Comparison of ENCODE assay signal across 8 cellular contexts in genomic region chr11:64251722-64251985, GRCh38. TPM values are rescaled to one million over a fixed set of nuclear protein-coding genes. Genes with fewer than 3 reads are reported as not detected.
A peak's percentile ranks its signal among the peaks of the same experiment; 100 is the strongest.
DNase-seq lines count a peak whose midpoint lies in the region; ATAC-seq, FAIRE-seq and TF ChIP-seq lines count a peak whose summit lies in the region.

No MANE protein-coding gene starts in this region.

- H2BK5ac ChIP-seq in H1 (ENCODE audit: low read depth, low read length) (no peak overlapping the region), neuronal stem cell (ENCODE audit: low read length) (no peak overlapping the region)

- H3K79me1 ChIP-seq in H1 (ENCODE audit: low read depth, low read length) = peaks cover 2% of the 10 kb centered on the region; the same call in 1 of the 2 replicates
- no peaks in the 10 kb centered on the region for H3K79me1 ChIP-seq in neuronal stem cell (ENCODE audit: low read depth, low read length)

- no peak for TF ChIP-seq POLR2A in H1 (IDR thresholded peaks at IDR 0.05; ENCODE audit: control extremely low read depth in 1 of 2, low read depth in 2 of 2, low read length in 2 of 2)

- peak overlapping the region; percentile 75 for H2AFZ ChIP-seq in Loucy (ENCODE audit: low read length)
- H2AFZ ChIP-seq in H1 (ENCODE audit: low read length) = no peak overlapping the region
- peak overlapping the region; percentile 97 for H2AFZ ChIP-seq in neuronal stem cell (ENCODE audit: low read length)

- H2BK12ac ChIP-seq in H1 (ENCODE audit: low read depth, low read length) = no peak overlapping the region
- no peak overlapping the region for H2BK12ac ChIP-seq in neuronal stem cell (ENCODE audit: low read length)

- H2BK15ac ChIP-seq in H1 (ENCODE audit: low read length) (no peak overlapping the region), neuronal stem cell (ENCODE audit: low read length) (no peak overlapping the region)

- no peak for TF ChIP-seq RAD21 in H1 (IDR thresholded peaks at IDR 0.05 in 1 of 2, conservative IDR thresholded peaks at IDR 0.05 in 1 of 2; ENCODE audit: low read depth in 2 of 2, low read length in 2 of 2)

- H4K91ac ChIP-seq in H1 (replicated peaks; ENCODE audit: insufficient read length, low read length) (no peak overlapping the region), neuronal stem cell (ENCODE audit: low read depth, low read length, poor library complexity) (no peak overlapping the region)

- POLR2A ChIA-PET in CD4-positive, alpha-beta T cell (lab: Charles Lee) = interaction anchor here (0.7 to 4.5 kb wide), 7 partner anchors 11 to 493 kb away, joined by 3 to 35 read pairs (median 6); partner anchors contain the start of genes FERMT3, FKBP2, NUDT22 and TRPT1
- POLR2A ChIA-PET in H1 (lab: Charles Lee; ENCODE audit: partially characterized antibody) = interaction anchor here (0.9 to 13.1 kb wide), 14 partner anchors 9 to 1410 kb away, joined by 3 to 352 read pairs (median 8); partner anchors contain the start of genes DNAJC4, ESRRA, FKBP2 and NUDT22

- no peaks in the 10 kb centered on the region for H3K9me3 ChIP-seq in CD4-positive, alpha-beta T cell (ENCODE audit: control insufficient read depth, low read length)
- no peaks in the 10 kb centered on the region for H3K9me3 ChIP-seq in Loucy (ENCODE audit: insufficient read depth, low read depth, low read length)
- no peaks in the 10 kb centered on the region for H3K9me3 ChIP-seq in H1 (ENCODE audit: insufficient read depth in 2 of 2, low read depth in 1 of 2, low read length in 1 of 2)
- no peaks in the 10 kb centered on the region for H3K9me3 ChIP-seq in neuronal stem cell (replicated peaks in 1 of 2; ENCODE audit: control insufficient read depth in 2 of 2, insufficient read depth in 1 of 2, low read depth in 1 of 2, low read length in 2 of 2)

- no peaks in the 10 kb centered on the region for H3K27me3 Mint-ChIP-seq in CD4-positive, alpha-beta T cell

- H3K27me3 ChIP-seq in CD4-positive, alpha-beta T cell (ENCODE audit: control insufficient read depth, insufficient read depth, low read length) = no peaks in the 10 kb centered on the region
- H3K27me3 ChIP-seq in Loucy (ENCODE audit: insufficient read depth, low read length, poor library complexity, severe bottlenecking) (no peaks in the 10 kb centered on the region), H1 (replicated peaks in 1 of 4; ENCODE audit: control insufficient read depth in 3 of 4, extremely low read depth in 1 of 4, insufficient read depth in 3 of 4, low read length in 3 of 4) (no peaks in the 10 kb centered on the region), neuronal stem cell (ENCODE audit: control insufficient read depth in 3 of 3, insufficient read depth in 3 of 3, low read depth in 1 of 3, low read length in 3 of 3) (no peaks in the 10 kb centered on the region)

- intact Hi-C loops in CD4-positive, alpha-beta T cell (cut with DNase I, micrococcal nuclease) = loop anchor here (1.0 to 10.0 kb wide), 6 partner anchors 18 to 403 kb away; partner anchors contain the start of genes ESRRA (in 1 of the 2) and STIP1 (in 1 of the 2)

- H3K4me3 Mint-ChIP-seq in CD4-positive, alpha-beta T cell = peak overlapping the region; percentile 92

- no peaks in the 10 kb centered on the region for H3K36me3 Mint-ChIP-seq in CD4-positive, alpha-beta T cell (ENCODE audit: low read depth)

- no peak for FAIRE-seq in H1 (lab: Jason Lieb, UNC)

- no peak overlapping the region for H3K23ac ChIP-seq in H1 (ENCODE audit: insufficient read length)
- H3K23ac ChIP-seq in neuronal stem cell (ENCODE audit: low read depth, low read length, poor library complexity) = no peak overlapping the region

- H2BK120ac ChIP-seq in H1 (replicated peaks; ENCODE audit: low read depth, low read length) (no peak overlapping the region), neuronal stem cell (ENCODE audit: low read depth, low read length) (no peak overlapping the region)

- H4K20me1 ChIP-seq in Loucy (ENCODE audit: insufficient read depth, low read length, poor library complexity, severe bottlenecking) (no peaks in the 10 kb centered on the region), H1 (replicated peaks in 1 of 2; ENCODE audit: control insufficient read depth in 1 of 2, insufficient read depth in 2 of 2, low read length in 2 of 2) (peaks cover 6 to 16% of the 10 kb centered on the region in 2 experiments)

- H2BK20ac ChIP-seq in H1 (ENCODE audit: low read length) = no peak overlapping the region

- no peak for DNase-seq in CD4-positive, alpha-beta T cell
- DNase-seq in H1 (ENCODE audit: low read depth in 1 of 2, low spot score in 2 of 2) (no peak), neuronal stem cell (ENCODE audit: low spot score) (no peak), H4 (ENCODE audit: low spot score) (no peak), midbrain (lab: John Stamatoyannopoulos, UW) (no peak)
- no peak for DNase-seq in stimulated activated naive CD4-positive, alpha-beta T cell treated with Interleukin-2 at 50 U/mL for 16 hours (lab: John Stamatoyannopoulos, UW)

- peaks cover 30% of the 10 kb centered on the region for H3K4me1 ChIP-seq in Loucy (ENCODE audit: insufficient read depth, low read length, poor library complexity, severe bottlenecking)
- H3K4me1 ChIP-seq in H1 (replicated peaks in 1 of 4; ENCODE audit: control insufficient read depth in 3 of 4, insufficient read depth in 4 of 4, low read length in 3 of 4) = peaks cover 0 to 40% (median 34%) of the 10 kb centered on the region in 4 experiments; a peak in 6 of 7 replicates
- H3K4me1 ChIP-seq in neuronal stem cell (ENCODE audit: control insufficient read depth in 2 of 2, insufficient read depth in 1 of 2, low read depth in 1 of 2, low read length in 2 of 2) = peaks cover 16 to 35% of the 10 kb centered on the region in 2 donors

- H3K4me3 ChIP-seq in Loucy (ENCODE audit: low read length, poor library complexity, severe bottlenecking) (peak overlapping the region; percentile 84), H1 (ENCODE audit: extremely low read depth in 1 of 4, insufficient read depth in 2 of 4, low read depth in 3 of 4, low read length in 4 of 4) (peak overlapping the region; percentile 73 to 86 (median 76)), neuronal stem cell (ENCODE audit: low read length in 2 of 2) (peak overlapping the region; percentile 70 to 89)

- no peaks in the 10 kb centered on the region for H3K9me3 Mint-ChIP-seq in CD4-positive, alpha-beta T cell

- H3K4ac ChIP-seq in H1 (replicated peaks; ENCODE audit: insufficient read length, low read depth, low read length) (no peak overlapping the region), neuronal stem cell (ENCODE audit: low read length) (no peak overlapping the region)

- H3K36me3 ChIP-seq in Loucy (ENCODE audit: insufficient read depth, low read length) = no peaks in the 10 kb centered on the region
- peaks cover 8 to 24% (median 17%) of the 10 kb centered on the region in 4 experiments for H3K36me3 ChIP-seq in H1 (ENCODE audit: control insufficient read depth in 2 of 4, insufficient read depth in 4 of 4, low read length in 3 of 4)
- peaks cover 6 to 27% of the 10 kb centered on the region in 2 donors for H3K36me3 ChIP-seq in neuronal stem cell (replicated peaks in 1 of 2; ENCODE audit: control insufficient read depth in 2 of 2, insufficient read depth in 2 of 2, low read length in 2 of 2)

- no peak overlapping the region for H3K27ac Mint-ChIP-seq in CD4-positive, alpha-beta T cell

- no peak overlapping the region for H4K5ac ChIP-seq in H1 (ENCODE audit: insufficient read length, low read depth, low read length)

- WGBS in H1 (ENCODE audit: extremely low coverage in 1 of 2, insufficient coverage in 1 of 2, insufficient read length in 1 of 2, insufficient replicate concordance in 2 of 2, low coverage in 1 of 2, low lambda C conversion rate in 2 of 2, missing lambda C conversion rate in 1 of 2), 2 experiments = 4% methylated on average over 18 of the region's 18 CpGs; no CpG with 5 or more reads in 1 of the 2 experiments
- no CpG with 5 or more reads among the region's 18 CpGs for WGBS in neuronal stem cell (ENCODE audit: extremely low coverage in 2 of 2, insufficient read length in 2 of 2, insufficient replicate concordance in 1 of 2), 2 donors

- no peak for TF ChIP-seq EP300 in H1 (IDR thresholded peaks at IDR 0.05; ENCODE audit: borderline replicate concordance in 1 of 2, low read depth in 2 of 2, low read length in 2 of 2)

- peaks cover 3% of the 10 kb centered on the region; the same call in 1 of the 2 replicates for H3F3A ChIP-seq in Loucy (ENCODE audit: low read depth)

- H3K23me2 ChIP-seq in H1 (ENCODE audit: low read depth, low read length) = peaks cover 13% of the 10 kb centered on the region

- peak overlapping the region; percentile 68 for H3K9ac ChIP-seq in Loucy (ENCODE audit: low read depth, low read length, poor library complexity, severe bottlenecking)
- peak overlapping the region; percentile 54 to 62 (median 60); a peak in 6 of 7 replicates for H3K9ac ChIP-seq in H1 (replicated peaks in 1 of 4; ENCODE audit: extremely low read depth in 1 of 4, low read depth in 3 of 4, low read length in 3 of 4)
- peak overlapping the region; percentile 84 for H3K9ac ChIP-seq in neuronal stem cell (ENCODE audit: low read depth, low read length, poor library complexity)

- H3K56ac ChIP-seq in H1 (replicated peaks; ENCODE audit: insufficient read length, low read depth, low read length) = peak overlapping the region; percentile 9

- peak; percentile 7 for ATAC-seq in CD4-positive, alpha-beta T cell (ENCODE audit: poor library complexity)
- no peak for ATAC-seq in HG03280 (IDR thresholded peaks at IDR 0.05; ENCODE audit: unreplicated experiment)

- peaks cover 25% of the 10 kb centered on the region for H3K4me1 Mint-ChIP-seq in CD4-positive, alpha-beta T cell (ENCODE audit: low read depth)

- H3K9me2 ChIP-seq in Loucy (replicated peaks; ENCODE audit: low read depth, low read length) = no peaks in the 10 kb centered on the region

- H3K79me2 ChIP-seq in Loucy (ENCODE audit: insufficient read depth, low read length) = peaks cover 5% of the 10 kb centered on the region; the same call in 1 of the 2 replicates
- H3K79me2 ChIP-seq in H1 (ENCODE audit: control insufficient read depth in 1 of 2, insufficient read depth in 2 of 2, low read length in 2 of 2) = peaks cover 0 to 23% of the 10 kb centered on the region in 2 experiments; a peak in 1 of 4 replicates

- H3K4me2 ChIP-seq in Loucy (ENCODE audit: low read depth, low read length, poor library complexity, severe bottlenecking) (peak overlapping the region; percentile 82), H1 (ENCODE audit: insufficient read depth in 1 of 2, low read depth in 2 of 2, low read length in 2 of 2) (peak overlapping the region; percentile 73 to 88), neuronal stem cell (ENCODE audit: insufficient read depth, low read length, poor library complexity, severe bottlenecking) (peak overlapping the region; percentile 95)

- no peak overlapping the region for H3K27ac ChIP-seq in CD4-positive, alpha-beta T cell (ENCODE audit: low read depth, low read length)
- 0 out of 2 replicates have a peak overlapping the region, but pooled peaks have one; percentile 22 for H3K27ac ChIP-seq in H1 (ENCODE audit: low read depth, low read length)
- no peak overlapping the region for H3K27ac ChIP-seq in neuronal stem cell (replicated peaks; ENCODE audit: low read length)

- CTCF ChIA-PET in CD4-positive, alpha-beta T cell (lab: Charles Lee) = interaction anchor here (0.9 to 4.7 kb wide), 14 partner anchors 9 to 66 kb away, joined by 3 to 56 read pairs (median 5); partner anchors contain the start of genes CATSPERZ, ESRRA, FERMT3 and FKBP2
- CTCF ChIA-PET in H1 (lab: Charles Lee; ENCODE audit: partially characterized antibody) = interaction anchor here (0.7 to 10.0 kb wide), 20 partner anchors 14 to 1659 kb away, joined by 3 to 102 read pairs (median 5); partner anchors contain the start of genes CATSPERZ, FERMT3, NUDT22 and TRPT1

- H3K14ac ChIP-seq in H1 (ENCODE audit: insufficient read length) = no peak overlapping the region
- H3K14ac ChIP-seq in neuronal stem cell (ENCODE audit: low read length) = no peak overlapping the region

- H4K8ac ChIP-seq in H1 (ENCODE audit: extremely low read depth, insufficient read depth, low read length) = no peak overlapping the region
- H4K8ac ChIP-seq in neuronal stem cell (ENCODE audit: low read depth, low read length) = no peak overlapping the region

- H3K18ac ChIP-seq in H1 (ENCODE audit: extremely low read depth, low read length) = peak overlapping the region; percentile 99; the same call in 1 of the 2 replicates
- peak overlapping the region; percentile 88 for H3K18ac ChIP-seq in neuronal stem cell (ENCODE audit: low read length)

- H2AK5ac ChIP-seq in H1 (ENCODE audit: low read depth, low read length) (no peak overlapping the region), neuronal stem cell (ENCODE audit: low read depth, low read length) (peak overlapping the region; percentile 91)

- no peak for TF ChIP-seq CTCF in CD4-positive, alpha-beta T cell (IDR thresholded peaks at IDR 0.05)
- no peak for TF ChIP-seq CTCF in Loucy (conservative IDR thresholded peaks at IDR 0.05; ENCODE audit: low read length)
- no peak for TF ChIP-seq CTCF in H1 (IDR thresholded peaks at IDR 0.05; ENCODE audit: control extremely low read depth in 1 of 3, insufficient read depth in 1 of 3, low read depth in 1 of 3, low read length in 3 of 3)

RNA-seq across cellular contexts. Expression of gene PLCB3, which starts 0.3 kb away (rescaled TPM):
- total RNA-seq in CD4-positive, alpha-beta T cell = 1 to 10 TPM; 2.5 to 2.7 TPM
- total RNA-seq in H1 (2021; fragmentation: NEBNext Ultra II Directional; extraction: Animal tissue kit (Norgen Biotek cat#: 25700)) = 104 TPM in 2 replicates
- polyA plus RNA-seq in H1 (2011; rRNA removed) = 47.2 and 70.6 TPM in 2 replicates
- 48.7 TPM for polyA plus RNA-seq in H1 (2011; cell fraction: cytosol; rRNA removed)
- 134 TPM for polyA plus RNA-seq in H1 (2011; cell fraction: nucleus; rRNA removed)
- polyA plus RNA-seq in H1 (2012, experiment 1 of 2) = 50.8 to 85.0 TPM (median 76.3 TPM) in 4 replicates
- polyA plus RNA-seq in H1 (2012, experiment 2 of 2) = 54.3 TPM
- 54.2 TPM for polyA plus RNA-seq in H1 (2013, experiment 1 of 2)
- 53.1 TPM for polyA plus RNA-seq in H1 (2013, experiment 2 of 2)
- polyA minus RNA-seq in H1 (2011; rRNA and poly(A)+ RNA removed) = 51.4 and 51.5 TPM in 2 replicates
- polyA minus RNA-seq in H1 (2011; cell fraction: cytosol; rRNA and poly(A)+ RNA removed) = 50.2 TPM
- polyA minus RNA-seq in H1 (2011; cell fraction: nucleus; rRNA and poly(A)+ RNA removed) = 42.7 TPM
- 17.0 TPM for polyA plus RNA-seq in neuronal stem cell (2013, experiment 1 of 2)
- 17.0 TPM for polyA plus RNA-seq in neuronal stem cell (2013, experiment 2 of 2)
- total RNA-seq in H4 (2014; rRNA removed; shearing (Covaris generic)) = 10.8 and 12.6 TPM in 2 replicates

RNA-seq across cellular contexts. Expression of gene PPP1R14B, which starts 4.9 kb away (rescaled TPM):
- 10 to 100 TPM; 17.1 to 21.0 TPM for total RNA-seq in CD4-positive, alpha-beta T cell
- 418 and 419 TPM in 2 replicates for total RNA-seq in H1 (2021; fragmentation: NEBNext Ultra II Directional; extraction: Animal tissue kit (Norgen Biotek cat#: 25700))
- 265 and 351 TPM in 2 replicates for polyA plus RNA-seq in H1 (2011; rRNA removed)
- polyA plus RNA-seq in H1 (2011; cell fraction: cytosol; rRNA removed) = 355 TPM
- 372 TPM for polyA plus RNA-seq in H1 (2011; cell fraction: nucleus; rRNA removed)
- 364 to 529 TPM (median 400 TPM) in 4 replicates for polyA plus RNA-seq in H1 (2012, experiment 1 of 2)
- polyA plus RNA-seq in H1 (2012, experiment 2 of 2) = 509 TPM
- polyA plus RNA-seq in H1 (2013, experiment 1 of 2) = 524 TPM
- polyA plus RNA-seq in H1 (2013, experiment 2 of 2) = 516 TPM
- polyA minus RNA-seq in H1 (2011; rRNA and poly(A)+ RNA removed) = 47.0 and 71.7 TPM in 2 replicates
- polyA minus RNA-seq in H1 (2011; cell fraction: cytosol; rRNA and poly(A)+ RNA removed) = 102 TPM
- polyA minus RNA-seq in H1 (2011; cell fraction: nucleus; rRNA and poly(A)+ RNA removed) = 71.7 TPM
- polyA plus RNA-seq in neuronal stem cell (2013, experiment 1 of 2) = 292 TPM
- polyA plus RNA-seq in neuronal stem cell (2013, experiment 2 of 2) = 280 TPM
- 242 and 321 TPM in 2 replicates for total RNA-seq in H4 (2014; rRNA removed; shearing (Covaris generic))

RNA-seq across cellular contexts. Expression of gene FKBP2, which starts 10.8 kb away (rescaled TPM):
- 10 to 100 TPM; 11.2 to 14.6 TPM for total RNA-seq in CD4-positive, alpha-beta T cell
- 41.7 and 43.2 TPM in 2 replicates for total RNA-seq in H1 (2021; fragmentation: NEBNext Ultra II Directional; extraction: Animal tissue kit (Norgen Biotek cat#: 25700))
- 52.5 and 67.3 TPM in 2 replicates for polyA plus RNA-seq in H1 (2011; rRNA removed)
- 68.9 TPM for polyA plus RNA-seq in H1 (2011; cell fraction: cytosol; rRNA removed)
- 41.9 TPM for polyA plus RNA-seq in H1 (2011; cell fraction: nucleus; rRNA removed)
- 82.9 to 116 TPM (median 94.9 TPM) in 4 replicates for polyA plus RNA-seq in H1 (2012, experiment 1 of 2)
- 63.5 TPM for polyA plus RNA-seq in H1 (2012, experiment 2 of 2)
- 59.3 TPM for polyA plus RNA-seq in H1 (2013, experiment 1 of 2)
- polyA plus RNA-seq in H1 (2013, experiment 2 of 2) = 69.6 TPM
- 10.7 and 10.8 TPM in 2 replicates for polyA minus RNA-seq in H1 (2011; rRNA and poly(A)+ RNA removed)
- polyA minus RNA-seq in H1 (2011; cell fraction: cytosol; rRNA and poly(A)+ RNA removed) = 26.5 TPM
- 14.5 TPM for polyA minus RNA-seq in H1 (2011; cell fraction: nucleus; rRNA and poly(A)+ RNA removed)
- polyA plus RNA-seq in neuronal stem cell (2013, experiment 1 of 2) = 36.4 TPM
- polyA plus RNA-seq in neuronal stem cell (2013, experiment 2 of 2) = 40.7 TPM
- total RNA-seq in H4 (2014; rRNA removed; shearing (Covaris generic)) = 65.7 and 97.7 TPM in 2 replicates

RNA-seq across cellular contexts. Expression of gene VEGFB, which starts 17.3 kb away (rescaled TPM):
- total RNA-seq in CD4-positive, alpha-beta T cell = 10 to 100 TPM; 39.7 to 48.7 TPM
- total RNA-seq in H1 (2021; fragmentation: NEBNext Ultra II Directional; extraction: Animal tissue kit (Norgen Biotek cat#: 25700)) = 46.1 and 49.6 TPM in 2 replicates
- 9.3 and 11.4 TPM in 2 replicates for polyA plus RNA-seq in H1 (2011; rRNA removed)
- polyA plus RNA-seq in H1 (2011; cell fraction: cytosol; rRNA removed) = 8.7 TPM
- 14.7 TPM for polyA plus RNA-seq in H1 (2011; cell fraction: nucleus; rRNA removed)
- 43.8 to 51.1 TPM (median 49.1 TPM) in 4 replicates for polyA plus RNA-seq in H1 (2012, experiment 1 of 2)
- 70.8 TPM for polyA plus RNA-seq in H1 (2012, experiment 2 of 2)
- polyA plus RNA-seq in H1 (2013, experiment 1 of 2) = 32.6 TPM
- 31.8 TPM for polyA plus RNA-seq in H1 (2013, experiment 2 of 2)
- polyA minus RNA-seq in H1 (2011; rRNA and poly(A)+ RNA removed) = 2.2 and 6.1 TPM in 2 replicates
- 9.4 TPM for polyA minus RNA-seq in H1 (2011; cell fraction: cytosol; rRNA and poly(A)+ RNA removed)
- polyA minus RNA-seq in H1 (2011; cell fraction: nucleus; rRNA and poly(A)+ RNA removed) = 6.5 TPM
- 35.4 TPM for polyA plus RNA-seq in neuronal stem cell (2013, experiment 1 of 2)
- polyA plus RNA-seq in neuronal stem cell (2013, experiment 2 of 2) = 32.3 TPM
- 28.8 and 51.6 TPM in 2 replicates for total RNA-seq in H4 (2014; rRNA removed; shearing (Covaris generic))

RNA-seq across cellular contexts. Expression of gene DNAJC4, which starts 21.3 kb away (rescaled TPM):
- 10 to 100 TPM; 35.9 to 37.9 TPM for total RNA-seq in CD4-positive, alpha-beta T cell
- total RNA-seq in H1 (2021; fragmentation: NEBNext Ultra II Directional; extraction: Animal tissue kit (Norgen Biotek cat#: 25700)) = 14.6 and 17.8 TPM in 2 replicates
- polyA plus RNA-seq in H1 (2011; rRNA removed) = 31.0 and 34.0 TPM in 2 replicates
- polyA plus RNA-seq in H1 (2011; cell fraction: cytosol; rRNA removed) = 25.0 TPM
- 66.8 TPM for polyA plus RNA-seq in H1 (2011; cell fraction: nucleus; rRNA removed)
- polyA plus RNA-seq in H1 (2012, experiment 1 of 2) = 25.2 to 30.5 TPM (median 27.3 TPM) in 4 replicates
- 22.9 TPM for polyA plus RNA-seq in H1 (2012, experiment 2 of 2)
- polyA plus RNA-seq in H1 (2013, experiment 1 of 2) = 25.9 TPM
- 23.8 TPM for polyA plus RNA-seq in H1 (2013, experiment 2 of 2)
- 8.7 and 13.7 TPM in 2 replicates for polyA minus RNA-seq in H1 (2011; rRNA and poly(A)+ RNA removed)
- polyA minus RNA-seq in H1 (2011; cell fraction: cytosol; rRNA and poly(A)+ RNA removed) = 10.3 TPM
- 7.9 TPM for polyA minus RNA-seq in H1 (2011; cell fraction: nucleus; rRNA and poly(A)+ RNA removed)
- polyA plus RNA-seq in neuronal stem cell (2013, experiment 1 of 2) = 29.4 TPM
- 29.4 TPM for polyA plus RNA-seq in neuronal stem cell (2013, experiment 2 of 2)
- total RNA-seq in H4 (2014; rRNA removed; shearing (Covaris generic)) = 2.5 and 4.5 TPM in 2 replicates

Comparison
In these comparisons a context has a peak if more than half of its experiments do, and no peak if none do; other contexts are left out.
1. RNA of gene PPP1R14B, which starts 4.9 kb away (total RNA-seq): 418 to 419 TPM in H1 and 242 to 321 TPM in H4; 17.1 to 21.0 TPM in CD4-positive, alpha-beta T cell; every median in the first group is over 10 times any median in the second.
2. Peak in every context shown above with its lines, with median percentiles within 50 percentile points of each other: H3K4me2 ChIP-seq, H3K4me3 ChIP-seq and H3K9ac ChIP-seq.